18 cellular contexts compared by ENCODE assay signal in the genomic region with DNA sequence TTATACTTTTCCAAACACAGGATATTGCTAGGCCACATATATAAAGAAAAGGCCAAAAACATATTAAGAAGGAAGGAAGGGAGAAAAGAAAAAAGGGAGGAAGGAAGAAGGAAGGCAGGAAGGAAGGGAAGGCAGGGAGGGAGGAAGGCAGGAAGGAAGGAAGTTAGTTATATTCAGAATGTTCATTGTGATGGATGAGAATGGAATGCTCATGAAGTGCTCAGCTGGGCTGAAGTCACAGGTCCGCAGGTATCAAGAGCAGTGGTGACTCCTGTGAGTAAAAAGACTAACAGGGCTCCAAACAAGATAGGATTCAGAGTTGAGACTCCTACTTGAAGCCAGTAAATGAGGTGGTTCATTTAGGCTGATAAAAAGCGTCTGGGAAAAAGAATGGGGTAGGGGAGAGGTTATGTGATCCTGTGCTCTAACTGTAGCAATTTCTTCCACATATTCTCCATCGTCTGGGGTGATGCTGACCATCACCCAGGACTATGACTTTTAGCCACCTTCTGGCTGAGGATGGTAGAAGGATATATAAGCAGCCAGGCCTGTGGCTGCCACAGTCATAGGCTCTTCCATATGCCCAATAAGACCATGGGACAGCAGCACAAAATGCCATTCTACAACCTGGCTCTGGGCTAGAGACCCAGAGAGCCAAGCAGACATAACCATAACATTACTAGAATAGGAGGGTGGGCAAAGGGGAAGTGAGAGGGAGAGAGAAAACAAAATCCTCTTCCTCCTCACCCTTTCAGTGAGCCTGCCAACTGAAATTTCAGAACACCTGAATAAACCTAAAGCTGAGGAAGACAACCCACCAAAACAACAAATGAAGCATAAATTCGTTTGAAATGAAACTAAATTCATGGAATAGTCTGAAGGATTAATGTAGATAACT.
"Had no signal": no experiment of that assay in that cellular context is flagged by ENCODE, and none has a peak within 500 bp of the region (broad histone marks: within the 10 kb centered on the region; RNA-seq: fewer than 3 reads in every experiment).

No MANE protein-coding gene starts in this region.

- DNase-seq: activated CD4-positive, alpha-beta T cell treated with anti-CD3 and anti-CD28 coated beads, Interleukin-2, amount 10 ng/mL, durations not matched to agents 24 days and 14 days; activated CD4-positive, CD25-positive, alpha-beta regulatory T cell; activated CD8-positive, alpha-beta memory T cell treated with anti-CD3 and anti-CD28 coated beads, Interleukin-2, amount 50 U/mL, for 4 hours; activated CD8-positive, alpha-beta T cell treated with anti-CD3 and anti-CD28 coated beads, Interleukin-2, amount 10 ng/mL, durations not matched to agents 7 days and 5 days; activated gamma-delta T cell; activated T-cell treated with anti-CD3 and anti-CD28 coated beads, Interleukin-2, amount 50 U/mL, for 48 hours; amniotic stem cell; dorsolateral prefrontal cortex; kidney; left lung; naive thymus-derived CD8-positive, alpha-beta T cell; nucleus accumbens; posterior cingulate gyrus; retina; stimulated activated CD4-positive, alpha-beta T cell treated with anti-CD3 and anti-CD28 coated beads, Interleukin-2, amount 100 ng/mL, for 48 hours had no signal

- H3K4me1 ChIP-seq: left lung had no signal

- H2AFZ ChIP-seq: hepatocyte had no signal

- H3K27me3 ChIP-seq: hepatocyte, left lung had no signal

- H3K4me3 ChIP-seq: dorsolateral prefrontal cortex, hepatocyte, left lung had no signal

- H3K36me3 ChIP-seq: left lung had no signal

- H3K36me3 Mint-ChIP-seq: activated naive CD8-positive, alpha-beta T cell; stimulated activated memory B cell treated with anti-CD40 and anti-IgM and Interleukin-4, amounts not matched to agents 10 μg/mL and 1 μg/mL and 100 μg/mL, for 72 hours had no signal

- H3K4me3 Mint-ChIP-seq: activated CD4-positive, alpha-beta T cell treated with anti-CD3 and anti-CD28 coated beads, Interleukin-2, amount 10 ng/mL, durations not matched to agents 24 days and 14 days; activated CD8-positive, alpha-beta T cell treated with anti-CD3 and anti-CD28 coated beads, Interleukin-2, amount 10 ng/mL, durations not matched to agents 7 days and 5 days; activated naive CD8-positive, alpha-beta T cell; naive thymus-derived CD8-positive, alpha-beta T cell; stimulated activated memory B cell treated with anti-CD40 and anti-IgM and Interleukin-4, amounts not matched to agents 10 μg/mL and 1 μg/mL and 100 μg/mL, for 72 hours had no signal

- H3K9me3 Mint-ChIP-seq: activated CD4-positive, alpha-beta T cell treated with anti-CD3 and anti-CD28 coated beads, Interleukin-2, amount 10 ng/mL, durations not matched to agents 24 days and 14 days; naive thymus-derived CD8-positive, alpha-beta T cell; stimulated activated memory B cell treated with anti-CD40 and anti-IgM and Interleukin-4, amounts not matched to agents 10 μg/mL and 1 μg/mL and 100 μg/mL, for 72 hours had no signal

- H3K9me3 ChIP-seq: left lung had no signal

- FAIRE-seq: kidney had no signal

- H3K4me2 ChIP-seq: hepatocyte had no signal

- ATAC-seq: activated CD8-positive, alpha-beta T cell treated with anti-CD3 and anti-CD28 coated beads, Interleukin-2, amount 10 ng/mL, durations not matched to agents 7 days and 5 days; left lung; naive thymus-derived CD8-positive, alpha-beta T cell; stimulated activated memory B cell treated with anti-CD40 and anti-IgM and Interleukin-4, amounts not matched to agents 10 μg/mL and 1 μg/mL and 100 μg/mL, for 72 hours had no signal

- H3K27me3 Mint-ChIP-seq: activated CD4-positive, alpha-beta T cell treated with anti-CD3 and anti-CD28 coated beads, Interleukin-2, amount 10 ng/mL, durations not matched to agents 24 days and 14 days had no signal

- H3K27ac ChIP-seq: dorsolateral prefrontal cortex, hepatocyte, left lung had no signal

- H3K27ac Mint-ChIP-seq: activated CD4-positive, alpha-beta T cell treated with anti-CD3 and anti-CD28 coated beads, Interleukin-2, amount 10 ng/mL, durations not matched to agents 24 days and 14 days; activated CD8-positive, alpha-beta T cell treated with anti-CD3 and anti-CD28 coated beads, Interleukin-2, amount 10 ng/mL, durations not matched to agents 7 days and 5 days; activated naive CD8-positive, alpha-beta T cell; stimulated activated memory B cell treated with anti-CD40 and anti-IgM and Interleukin-4, amounts not matched to agents 10 μg/mL and 1 μg/mL and 100 μg/mL, for 72 hours had no signal

- H3K79me2 ChIP-seq: hepatocyte had no signal
